21 cellular contexts compared by ENCODE assay signal in genomic region chr6:35514587-35514986, GRCh38. TPM values are rescaled to one million over a fixed set of nuclear protein-coding genes. Genes with fewer than 3 reads are reported as not detected.
A peak's percentile ranks its signal among the peaks of the same experiment; 100 is the strongest.
DNase-seq lines count a peak whose midpoint lies in the region; ATAC-seq and TF ChIP-seq lines count a peak whose summit lies in the region.
"Had no signal": no experiment of that assay in that cellular context is flagged by ENCODE, and none has a peak within 500 bp of the region (broad histone marks: within the 10 kb centered on the region; RNA-seq: fewer than 3 reads in every experiment).

No MANE protein-coding gene starts in this region.

- CTCF ChIA-PET in HEK293 (lab: Yijun Ruan, JAX), result interaction anchor here (0.9 to 1.9 kb wide), 2 partner anchors 9 to 67 kb away, joined by 4 to 11 read pairs; no protein-coding TSS in a partner anchor
- CTCF ChIA-PET in WTC11 (lab: Charles Lee), result interaction anchor here (0.6 to 1.0 kb wide), 4 partner anchors 8 to 172 kb away, joined by 3 to 5 read pairs (median 3); partner anchors contain the start of gene PPARD

- no peak overlapping the region for H3K27ac ChIP-seq in HEK293 (ENCODE audit: extremely low read depth, low read depth, low read length)

- no peaks in the 10 kb centered on the region for H3K4me1 ChIP-seq in HEK293 (ENCODE audit: control insufficient read depth, insufficient read depth, low read length)

- H3K9me3 Mint-ChIP-seq in WTC11, result no peaks in the 10 kb centered on the region
- no peaks in the 10 kb centered on the region for H3K9me3 Mint-ChIP-seq in neural crest cell
- H3K9me3 Mint-ChIP-seq: CD4-positive, alpha-beta memory T cell; HFFc6 had no signal

- H3K27ac Mint-ChIP-seq in WTC11 (no peak overlapping the region), neural crest cell (ENCODE audit: unreplicated experiment) (peak overlapping the region; percentile 0)
- H3K27ac Mint-ChIP-seq: CD4-positive, alpha-beta memory T cell; HFFc6 had no signal

- H3K27me3 Mint-ChIP-seq in WTC11 (ENCODE audit: low read depth) (peaks cover 14% of the 10 kb centered on the region), neural crest cell (ENCODE audit: low read depth) (no peaks in the 10 kb centered on the region)

- no peak for DNase-seq in WTC11 (ENCODE audit: low spot score)
- no peak for DNase-seq in neural crest cell (ENCODE audit: low read depth, low spot score)
- DNase-seq in retina, result no peak
- DNase-seq in NCI-H1105 (lab: John Stamatoyannopoulos, UW), result no peak
- DNase-seq in activated CD8-positive, alpha-beta memory T cell treated with anti-CD3 and anti-CD28 coated beads for 24 hours, result no peak
- DNase-seq: C1 segment of cervical spinal cord; Calu3; CD4-positive, alpha-beta memory T cell; COR-L47; DMS53; DMS79 treated with DMSO at 0.1 percent for 48 hours; GF-D8; GOT3; H9; HFFc6 had no signal

- POLR2A ChIA-PET in HEK293 (lab: Yijun Ruan, JAX) (interaction anchor here (0.7 to 1.0 kb wide), 2 partner anchors 171 to 393 kb away, joined by 4 to 5 read pairs; no protein-coding TSS in a partner anchor), WTC11 (lab: Charles Lee) (interaction anchor here (0.7 kb wide), 1 partner anchor 10 kb away, joined by 3 read pairs; no protein-coding TSS in a partner anchor)

- H3K36me3 Mint-ChIP-seq in WTC11, result no peaks in the 10 kb centered on the region
- no peaks in the 10 kb centered on the region for H3K36me3 Mint-ChIP-seq in neural crest cell (ENCODE audit: low read depth)
- H3K36me3 Mint-ChIP-seq: CD4-positive, alpha-beta memory T cell had no signal

- no peak for ATAC-seq in WTC11
- ATAC-seq: HCT116 had no signal

- no peaks in the 10 kb centered on the region for H3K9me3 ChIP-seq in HEK293 (ENCODE audit: control insufficient read depth, insufficient read depth, low read depth, low read length)

- no peak overlapping the region for H3K4me3 ChIP-seq in HEK293 (ENCODE audit: low read depth, low read length)

- TF ChIP-seq CTCF in HEK293 (tag by site-specific recombination; IDR thresholded peaks at IDR 0.05), result no peak
- TF ChIP-seq CTCF in WTC11 (IDR thresholded peaks at IDR 0.05), result no peak
- no peak for TF ChIP-seq CTCF in neural crest cell (conservative IDR thresholded peaks at IDR 0.05)

- peaks cover 20% of the 10 kb centered on the region for H3K4me1 Mint-ChIP-seq in WTC11
- peaks cover 4% of the 10 kb centered on the region for H3K4me1 Mint-ChIP-seq in neural crest cell

- H3K4me3 Mint-ChIP-seq in WTC11 (no peak overlapping the region), neural crest cell (no peak overlapping the region)
- H3K4me3 Mint-ChIP-seq: CD4-positive, alpha-beta memory T cell; H9; HFFc6 had no signal

- H3K36me3 ChIP-seq in HEK293 (ENCODE audit: control insufficient read depth in 2 of 2, insufficient read depth in 1 of 2, low read length in 2 of 2), result no peaks in the 10 kb centered on the region

TF ChIP-seq in HEK293, 187 proteins besides CTCF, POLR2A, EP300 and RAD21:
- TF ChIP-seq ZNF518A (tag by site-specific recombination; conservative IDR thresholded peaks at IDR 0.05; ENCODE audit: low read depth) (no peak), ZNF121 (tag by site-specific recombination; IDR thresholded peaks at IDR 0.05) (0 out of 2 replicates have a peak, but pooled peaks have one; percentile 11), ZNF112 (tag by site-specific recombination; IDR thresholded peaks at IDR 0.05) (no peak), MYNN (tag by site-specific recombination; IDR thresholded peaks at IDR 0.05; ENCODE audit: borderline replicate concordance) (no peak), IKZF3 (tag by site-specific recombination; IDR thresholded peaks at IDR 0.05) (no peak), ZNF664 (tag by site-specific recombination; IDR thresholded peaks at IDR 0.05) (peak; percentile 86)
TF ChIP-seq in HEK293: peak in this region for 2.

TF ChIP-seq in WTC11, 78 proteins besides CTCF, POLR2A, EP300 and RAD21:
- TF ChIP-seq ZBTB43 (CRISPR knock-in tag; IDR thresholded peaks at IDR 0.05) (no peak), NR2C2 (CRISPR knock-in tag; IDR thresholded peaks at IDR 0.05) (no peak), STAT6 (CRISPR knock-in tag; conservative IDR thresholded peaks at IDR 0.05; ENCODE audit: low read depth) (no peak), ZNF219 (CRISPR knock-in tag; IDR thresholded peaks at IDR 0.05; ENCODE audit: borderline replicate concordance) (no peak), MLX (CRISPR knock-in tag; IDR thresholded peaks at IDR 0.05) (no peak), ZNF671 (CRISPR knock-in tag; IDR thresholded peaks at IDR 0.05) (no peak), SP1 (CRISPR knock-in tag; conservative IDR thresholded peaks at IDR 0.05) (no peak), ZNF121 (CRISPR knock-in tag; IDR thresholded peaks at IDR 0.05) (peak; percentile 28; the same call in 1 of the 2 replicates)

RNA-seq across cellular contexts. Expression of gene TULP1, which starts 1.9 kb away (rescaled TPM):
- total RNA-seq in WTC11 (2021) (2.9 to 4.3 TPM (median 3.4 TPM) in 3 replicates), neural crest cell (not detected in 2 replicates)
- total RNA-seq: A172; A673; Calu3; CD4-positive, alpha-beta memory T cell; Daoy; G401; H9; HFFc6 had no signal

RNA-seq across cellular contexts. Expression of gene TEAD3, which starts 17.7 kb away (rescaled TPM):
- total RNA-seq in WTC11 (2021) (32.0 to 34.3 TPM (median 33.9 TPM) in 3 replicates), neural crest cell (18.0 and 19.2 TPM in 2 replicates)

RNA-seq across cellular contexts. Expression of gene RPL10A, which starts 46.4 kb away (rescaled TPM):
- 1,829 to 2,044 TPM (median 2,031 TPM) in 3 replicates for total RNA-seq in WTC11 (2021)
- total RNA-seq in neural crest cell, result 1,717 and 1,733 TPM in 2 replicates

Comparison
In these comparisons a context has a peak if more than half of its experiments do, and no peak if none do; other contexts are left out.
1. Of the 8 proteins assayed by ChIP-seq in both HEK293 and WTC11: peak only in HEK293: none; only in WTC11: none; in both: ZNF121; in neither: 7.